Comparison of ENCODE assay signal across 8 cellular contexts in the genomic region with DNA sequence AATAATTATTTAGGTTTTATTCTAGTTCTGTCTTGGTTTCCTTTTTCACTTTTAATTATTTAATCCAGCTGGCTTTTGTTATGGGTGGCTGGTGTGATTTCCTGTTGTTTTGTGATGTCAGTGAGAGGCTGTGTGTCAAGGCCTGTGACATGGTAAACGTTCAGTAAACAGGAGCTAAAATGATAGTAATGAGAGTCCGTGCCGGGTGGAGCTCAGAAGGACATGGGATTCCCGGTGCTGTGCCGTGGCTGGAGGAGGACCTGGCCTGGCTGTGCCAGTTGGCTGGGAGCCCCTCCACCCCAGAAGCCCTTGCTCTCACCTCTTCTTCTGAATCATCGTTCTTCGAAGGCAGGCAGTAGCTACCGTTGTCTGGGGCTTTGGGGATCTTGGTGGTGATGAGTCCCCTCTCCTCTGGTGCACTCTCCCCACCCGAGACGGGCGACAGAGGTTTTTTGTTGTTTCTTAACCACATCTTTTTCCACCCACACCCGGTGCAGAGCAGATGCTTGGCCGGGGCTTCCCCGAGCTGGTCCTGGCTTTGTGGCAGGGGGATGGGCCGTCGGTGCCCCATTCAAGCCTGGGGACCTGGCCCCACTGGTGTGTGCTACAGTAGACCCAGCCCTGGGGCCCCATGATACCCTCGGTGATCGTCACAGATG. TPM values are rescaled to one million over a fixed set of nuclear protein-coding genes. Genes with fewer than 3 reads are reported as not detected.
DNase-seq lines count a peak whose midpoint lies in the region; ATAC-seq, FAIRE-seq and TF ChIP-seq lines count a peak whose summit lies in the region.

No MANE protein-coding gene starts in this region.

- no peaks in the 10 kb centered on the region for H4K20me1 ChIP-seq in OCI-LY1 (ENCODE audit: insufficient read depth, low read length)

- H3K4me2 ChIP-seq in OCI-LY1 (ENCODE audit: low read length): peak overlapping the region; percentile 17; the same call in 1 of the 2 replicates

- H3K27ac ChIP-seq in OCI-LY1 (ENCODE audit: low read depth, low read length, poor library complexity, severe bottlenecking): no peak overlapping the region
- peak overlapping the region; percentile 89 to 95 for H3K27ac ChIP-seq in small intestine (ENCODE audit: low read depth in 1 of 2, low read length in 1 of 2)

- 25 to 46% (median 32%) methylated on average over 18 of the region's 18 CpGs for WGBS in small intestine, 3 donors

- H3K36me3 ChIP-seq in OCI-LY1 (ENCODE audit: insufficient read depth, low read length): no peaks in the 10 kb centered on the region; the same call in 1 of the 2 replicates
- H3K36me3 ChIP-seq in small intestine (ENCODE audit: control insufficient read depth in 2 of 2, insufficient read depth in 2 of 2, low read length in 2 of 2): no peaks in the 10 kb centered on the region

- TF ChIP-seq CTCF in GM13976 (IDR thresholded peaks at IDR 0.05; ENCODE audit: borderline replicate concordance, control extremely low read depth, extremely low read depth, insufficient read depth, missing control alignments) (no peak), OCI-LY1 (IDR thresholded peaks at IDR 0.05; ENCODE audit: low read length) (no peak)

- H3K4me3 ChIP-seq in OCI-LY1 (ENCODE audit: low read depth, low read length, poor library complexity, severe bottlenecking): no peak overlapping the region
- no peak overlapping the region for H3K4me3 ChIP-seq in small intestine (ENCODE audit: low read depth in 1 of 2, low read length in 2 of 2)

- peak; percentile 73 for ATAC-seq in HG02759 (IDR thresholded peaks at IDR 0.05; ENCODE audit: unreplicated experiment)

- H3K9me2 ChIP-seq in OCI-LY1 (ENCODE audit: low read depth, low read length): no peaks in the 10 kb centered on the region

- H3K4me1 ChIP-seq in OCI-LY1 (ENCODE audit: insufficient read depth, low read length, severe bottlenecking) (peaks cover 23% of the 10 kb centered on the region), small intestine (ENCODE audit: control insufficient read depth in 2 of 2, insufficient read depth in 1 of 2, low read depth in 1 of 2, low read length in 1 of 2) (peaks cover 0 to 18% of the 10 kb centered on the region in 2 donors)

- DNase-seq in GM13976 (ENCODE audit: low spot score) (peak; percentile 77), germinal center (ENCODE audit: low spot score) (peak; percentile 38), small intestine (peak; percentile 45), HK-2 (ENCODE audit: unreplicated experiment) (no peak), NCI-H524 treated with DMSO at 0.1 percent for 48 hours (lab: John Stamatoyannopoulos, UW) (no peak)
- DNase-seq in activated T-helper 9 cell treated with anti-CD3 and anti-CD28 coated beads, Interleukin-2, amount 50 U/mL, for 16 hours (ENCODE audit: low read depth): peak; percentile 78

- H3K27me3 ChIP-seq in OCI-LY1 (ENCODE audit: insufficient read depth, low read length) (no peaks in the 10 kb centered on the region), small intestine (ENCODE audit: control insufficient read depth in 2 of 2, insufficient read depth in 2 of 2, low read length in 2 of 2) (no peaks in the 10 kb centered on the region)

- H2AFZ ChIP-seq in OCI-LY1 (ENCODE audit: low read length): no peak overlapping the region

- H3K9me3 ChIP-seq in OCI-LY1 (ENCODE audit: low read length) (no peaks in the 10 kb centered on the region), small intestine (ENCODE audit: control insufficient read depth, low read depth) (no peaks in the 10 kb centered on the region)

- H3K79me2 ChIP-seq in OCI-LY1 (ENCODE audit: insufficient read depth, low read length): no peaks in the 10 kb centered on the region

- H3K9ac ChIP-seq in OCI-LY1 (ENCODE audit: low read length): no peak overlapping the region

- no peak for FAIRE-seq in small intestine (lab: Jason Lieb, UNC)

- H3F3A ChIP-seq in OCI-LY1 (ENCODE audit: insufficient read depth, low read length): no peaks in the 10 kb centered on the region

- in situ Hi-C loops in GM13976 (cut with MboI; ENCODE audit: low sequenced_read_pairs, unreplicated experiment): no loop called here

RNA-seq across cellular contexts. Expression of a gene that starts 29.1 kb away (rescaled TPM):
- 10 to 100 TPM in 1 of 3 donors, 1 to 10 TPM in 1, under 1 TPM in 1; 0.67 to 14.9 (median 4.6) TPM for polyA plus RNA-seq in small intestine

Comparison
In these comparisons a context has a peak if more than half of its experiments do, and no peak if none do; other contexts are left out.
1. DNase-seq: peak in GM13976 (single experiment), activated T-helper 9 cell treated with anti-CD3 and anti-CD28 coated beads, Interleukin-2, amount 50 U/mL, for 16 hours (single experiment), germinal center (single experiment) and small intestine (single experiment); none in HK-2 (single experiment) and NCI-H524 treated with DMSO at 0.1 percent for 48 hours (single experiment).